Comparison of ENCODE assay signal across 7 cellular contexts in the genomic region with DNA sequence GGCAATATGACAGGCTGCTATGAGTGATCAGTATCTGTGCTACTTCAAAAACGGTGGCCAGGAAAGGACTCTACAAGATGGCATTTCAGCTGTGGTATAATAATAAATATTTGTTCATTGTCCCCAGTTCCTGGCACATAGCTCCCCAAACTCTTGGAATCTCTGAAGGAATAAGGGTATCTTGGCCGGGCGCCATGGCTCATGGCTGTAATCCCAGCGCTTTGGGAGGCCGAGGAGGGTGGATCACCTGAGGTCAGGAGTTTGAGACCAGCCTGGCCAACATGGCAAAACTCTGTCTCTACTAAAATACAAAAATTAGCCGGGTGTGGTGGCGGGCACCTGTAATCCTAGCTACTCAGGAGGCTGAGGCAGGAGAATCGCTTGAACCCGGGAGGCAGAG. TPM values are rescaled to one million over a fixed set of nuclear protein-coding genes. Genes with fewer than 3 reads are reported as not detected.
DNase-seq lines count a peak whose midpoint lies in the region; ATAC-seq and TF ChIP-seq lines count a peak whose summit lies in the region.
"Not testable (repeated sequence)": the region's sequence is repeated elsewhere in the genome, so short reads cannot be mapped to it uniquely, and the experiment has no call there.

No MANE protein-coding gene starts in this region.

- ATAC-seq in CD8-positive, alpha-beta T cell; natural killer cell; gastrocnemius medialis: not testable (repeated sequence)
- ATAC-seq in heart right ventricle (peak in 1 of 8 donors; percentile 8), left lobe of liver (peak; percentile 13)

- H3K9ac ChIP-seq in subcutaneous abdominal adipose tissue (ENCODE audit: low read length in 5 of 5): not testable (repeated sequence)

- H3K4me3 Mint-ChIP-seq in CD8-positive, alpha-beta T cell; natural killer cell: not testable (repeated sequence)

- 79 to 86% methylated on average over 9 of the region's 9 CpGs for WGBS in heart right ventricle, 2 donors

- POLR2A ChIA-PET in CD8-positive, alpha-beta T cell (lab: Charles Lee): not testable (repeated sequence)

- TF ChIP-seq CTCF in CD8-positive, alpha-beta T cell (IDR thresholded peaks at IDR 0.05); WERI-Rb-1 (IDR thresholded peaks at IDR 0.05; ENCODE audit: low read depth, low read length); heart right ventricle (IDR thresholded peaks at IDR 0.05); natural killer cell (IDR thresholded peaks at IDR 0.05); gastrocnemius medialis (IDR thresholded peaks at IDR 0.05 in 4 of 5, conservative IDR thresholded peaks at IDR 0.05 in 1 of 5): not testable (repeated sequence)

- intact Hi-C loops in CD8-positive, alpha-beta T cell (cut with DNase I, micrococcal nuclease); natural killer cell (cut with micrococcal nuclease); gastrocnemius medialis (cut with DNase I; ENCODE audit: low total_unique reads): not testable (repeated sequence)
- intact Hi-C loops in heart right ventricle (cut with DNase I): loop anchor here in 1 of 10 donors (10.0 kb wide), 1 partner anchor 56 kb away; no protein-coding TSS in a partner anchor

- H3K4me3 ChIP-seq in CD8-positive, alpha-beta T cell (ENCODE audit: low read depth, low read length); WERI-Rb-1 (ENCODE audit: low read depth, low read length); heart right ventricle; gastrocnemius medialis; subcutaneous abdominal adipose tissue (ENCODE audit: low read depth in 1 of 5, low read length in 5 of 5): not testable (repeated sequence)

- in situ Hi-C loops in gastrocnemius medialis (cut with MboI; ENCODE audit: low sequenced_read_pairs in 4 of 4): not testable (repeated sequence)

- H3K4me1 Mint-ChIP-seq in CD8-positive, alpha-beta T cell (ENCODE audit: low read depth); natural killer cell: not testable (repeated sequence)

- H3K9me3 Mint-ChIP-seq in CD8-positive, alpha-beta T cell; natural killer cell: not testable (repeated sequence)

- peaks cover 84% of the 10 kb centered on the region for H3K36me3 Mint-ChIP-seq in CD8-positive, alpha-beta T cell
- peaks cover 31% of the 10 kb centered on the region for H3K36me3 Mint-ChIP-seq in natural killer cell

- H3K27ac ChIP-seq in CD8-positive, alpha-beta T cell (ENCODE audit: low read depth, low read length): not testable (repeated sequence)
- peak overlapping the region; percentile 65 for H3K27ac ChIP-seq in WERI-Rb-1
- peak overlapping the region in 7 of 10 donors; percentile 59 to 82 (median 80) for H3K27ac ChIP-seq in heart right ventricle
- H3K27ac ChIP-seq in gastrocnemius medialis: peak overlapping the region; percentile 91 to 98 (median 94)
- H3K27ac ChIP-seq in subcutaneous abdominal adipose tissue (ENCODE audit: low read depth, low read length): peak overlapping the region; percentile 69

- not testable (repeated sequence) for H3K9me3 ChIP-seq in CD8-positive, alpha-beta T cell (ENCODE audit: low read length); WERI-Rb-1 (ENCODE audit: severe bottlenecking); heart right ventricle; gastrocnemius medialis; subcutaneous abdominal adipose tissue (ENCODE audit: control insufficient read depth in 5 of 5, low read length in 5 of 5)

- not testable (repeated sequence) for DNase-seq in CD8-positive, alpha-beta T cell; WERI-Rb-1; heart right ventricle; natural killer cell; gastrocnemius medialis
- peak; percentile 79 for DNase-seq in left lobe of liver (ENCODE audit: low spot score)

- not testable (repeated sequence) for H3K27me3 ChIP-seq in CD8-positive, alpha-beta T cell (ENCODE audit: insufficient read depth, low read length); WERI-Rb-1 (ENCODE audit: insufficient read depth, low read depth, severe bottlenecking); heart right ventricle; gastrocnemius medialis; subcutaneous abdominal adipose tissue (ENCODE audit: control insufficient read depth in 5 of 5, insufficient read depth in 4 of 5, low read length in 5 of 5)

- H3K36me3 ChIP-seq in CD8-positive, alpha-beta T cell (ENCODE audit: insufficient read depth, low read length): peaks cover 51% of the 10 kb centered on the region
- H3K36me3 ChIP-seq in WERI-Rb-1: not testable (repeated sequence)
- H3K36me3 ChIP-seq in heart right ventricle (peaks cover 0 to 97% (median 9%) of the 10 kb centered on the region in 9 donors), gastrocnemius medialis (peaks cover 0 to 21% of the 10 kb centered on the region in 2 donors), subcutaneous abdominal adipose tissue (ENCODE audit: control insufficient read depth in 5 of 5, insufficient read depth in 5 of 5, low read length in 5 of 5) (peaks cover 14 to 83% (median 57%) of the 10 kb centered on the region in 5 donors)

- not testable (repeated sequence) for H3K4me1 ChIP-seq in CD8-positive, alpha-beta T cell (ENCODE audit: insufficient read depth, low read length)
- H3K4me1 ChIP-seq in heart right ventricle (peaks cover 0 to 46% (median 17%) of the 10 kb centered on the region in 9 donors), gastrocnemius medialis (peaks cover 50 to 55% of the 10 kb centered on the region in 2 donors), subcutaneous abdominal adipose tissue (ENCODE audit: control insufficient read depth in 5 of 5, insufficient read depth in 5 of 5, low read length in 5 of 5) (peaks cover 0 to 12% (median 5%) of the 10 kb centered on the region in 5 donors)

- CTCF ChIA-PET in CD8-positive, alpha-beta T cell (lab: Charles Lee): not testable (repeated sequence)

- peak overlapping the region; percentile 37 for H3K27ac Mint-ChIP-seq in CD8-positive, alpha-beta T cell
- H3K27ac Mint-ChIP-seq in natural killer cell: peak overlapping the region; percentile 21 to 48

- H3K27me3 Mint-ChIP-seq in CD8-positive, alpha-beta T cell (ENCODE audit: low read depth); natural killer cell (ENCODE audit: low read depth in 2 of 2): not testable (repeated sequence)

- not testable (repeated sequence) for TF ChIP-seq POLR2A in gastrocnemius medialis (IDR thresholded peaks at IDR 0.05)

RNA-seq across cellular contexts. Expression of gene TFIP11, which starts 16.2 kb away (rescaled TPM):
- 100 to 1,000 TPM; 138 to 142 TPM for total RNA-seq in CD8-positive, alpha-beta T cell
- 10 to 100 TPM; 18.8 to 25.5 (median 22.8) TPM for total RNA-seq in heart right ventricle
- polyA plus RNA-seq in heart right ventricle: 10 to 100 TPM; 22.4 to 25.0 TPM
- total RNA-seq in left lobe of liver: 19.8 TPM
- total RNA-seq in natural killer cell: 100 to 1,000 TPM; 108 to 131 (median 124) TPM
- total RNA-seq in gastrocnemius medialis: 10 to 100 TPM; 33.1 to 65.7 (median 49.2) TPM

RNA-seq across cellular contexts. Expression of gene SRRD, which starts 44.8 kb away (rescaled TPM):
- 10 to 100 TPM; 22.1 to 24.1 TPM for total RNA-seq in CD8-positive, alpha-beta T cell
- 10 to 100 TPM; 19.5 to 26.3 (median 21.2) TPM for total RNA-seq in heart right ventricle
- polyA plus RNA-seq in heart right ventricle: 10 to 100 TPM; 11.9 to 17.8 TPM
- 9.5 TPM for total RNA-seq in left lobe of liver
- total RNA-seq in natural killer cell: 10 to 100 TPM; 18.8 to 21.5 (median 21.4) TPM
- 10 to 100 TPM; 24.0 to 53.1 (median 27.4) TPM for total RNA-seq in gastrocnemius medialis

RNA-seq across cellular contexts. Expression of gene HPS4, which starts 44.9 kb away (rescaled TPM):
- 10 to 100 TPM; 67.0 to 71.0 TPM for total RNA-seq in CD8-positive, alpha-beta T cell
- 10 to 100 TPM in 3 of 10 donors, 1 to 10 TPM in 7; 6.6 to 12.0 (median 9.0) TPM for total RNA-seq in heart right ventricle
- 10 to 100 TPM in 1 of 2 donors, 1 to 10 TPM in 1; 4.6 to 14.3 TPM for polyA plus RNA-seq in heart right ventricle
- total RNA-seq in left lobe of liver: 13.2 TPM
- total RNA-seq in natural killer cell: 10 to 100 TPM; 44.8 to 53.6 (median 50.7) TPM
- total RNA-seq in gastrocnemius medialis: 10 to 100 TPM in 3 of 4 donors, 1 to 10 TPM in 1; 7.0 to 13.9 (median 10.5) TPM
